21 cellular contexts compared by ENCODE assay signal in the genomic region with DNA sequence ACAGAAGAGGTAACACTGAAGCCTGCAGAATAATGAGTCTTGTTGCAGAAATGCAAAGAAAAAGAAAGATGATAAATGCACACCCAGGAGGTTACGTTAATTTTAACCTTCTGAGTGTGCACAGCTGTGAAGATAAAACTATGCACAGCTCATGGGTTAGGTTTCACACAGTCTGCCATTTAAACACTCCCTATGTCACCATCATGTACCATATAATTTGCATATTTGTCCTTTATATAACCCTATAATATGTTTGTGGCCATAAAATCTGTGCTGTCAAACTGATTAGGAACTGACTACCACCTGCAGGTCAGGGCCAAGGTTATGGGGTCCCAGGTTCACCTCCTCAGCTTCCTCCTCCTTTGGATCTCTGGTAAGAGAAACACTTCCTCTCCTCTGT.
"Had no signal": no experiment of that assay in that cellular context is flagged by ENCODE, and none has a peak within 500 bp of the region (broad histone marks: within the 10 kb centered on the region; RNA-seq: fewer than 3 reads in every experiment).

No MANE protein-coding gene starts in this region.

- H3K9me3 ChIP-seq: heart left ventricle, ovary, right atrium auricular region, sigmoid colon, testis, tibial nerve, upper lobe of right lung, vagina had no signal

- H3K27me3 Mint-ChIP-seq: stimulated activated naive B cell treated with anti-CD40 and anti-IgM and Interleukin-4, amounts not matched to agents 10 μg/mL and 1 μg/mL and 100 μg/mL, for 72 hours; stimulated activated naive CD8-positive, alpha-beta T cell treated with anti-CD3 and anti-CD28 coated beads, Interleukin-15, amount 100 ng/mL, for 72 hours had no signal

- H3K36me3 ChIP-seq: heart left ventricle, ovary, right atrium auricular region, sigmoid colon, tibial nerve, upper lobe of right lung, vagina had no signal

- DNase-seq: dermis blood vessel endothelial cell; endodermal cell; erythroblast; foreskin keratinocyte; heart left ventricle; mammary epithelial cell; ovary; sigmoid colon; stimulated activated CD4-positive, alpha-beta T cell treated with anti-CD3 and anti-CD28 coated beads, Interleukin-2, amount 100 ng/mL, for 24 hours; stimulated activated CD4-positive, alpha-beta T cell treated with anti-CD3 and anti-CD28 coated beads, Interleukin-4, amount 100 ng/mL, for 4 hours; stimulated activated naive B cell treated with anti-CD40 and anti-IgM and Interleukin-4, amounts not matched to agents 10 μg/mL and 1 μg/mL and 100 μg/mL, for 72 hours; stimulated activated naive CD8-positive, alpha-beta T cell treated with anti-CD3 and anti-CD28 coated beads, Interleukin-15, amount 100 ng/mL, for 72 hours; testis; upper lobe of right lung had no signal

- H3K27ac ChIP-seq: foreskin keratinocyte, heart left ventricle, neural progenitor cell, ovary, right atrium auricular region, sigmoid colon, skin epidermis, testis, tibial nerve, upper lobe of right lung, vagina had no signal

- H3K4me3 Mint-ChIP-seq: endodermal cell; natural killer cell treated with Interleukin-12 subunit alpha and Interleukin-12 subunit beta and Interleukin-15 and Interleukin-18, amount 100 ng/mL, for 72 hours; neural progenitor cell; stimulated activated naive CD8-positive, alpha-beta T cell treated with anti-CD3 and anti-CD28 coated beads, Interleukin-15, amount 100 ng/mL, for 72 hours had no signal

- H3K27ac Mint-ChIP-seq: endodermal cell; natural killer cell treated with Interleukin-12 subunit alpha and Interleukin-12 subunit beta and Interleukin-15 and Interleukin-18, amount 100 ng/mL, for 72 hours; neural progenitor cell; stimulated activated naive B cell treated with anti-CD40 and anti-IgM and Interleukin-4, amounts not matched to agents 10 μg/mL and 1 μg/mL and 100 μg/mL, for 72 hours; stimulated activated naive CD8-positive, alpha-beta T cell treated with anti-CD3 and anti-CD28 coated beads, Interleukin-15, amount 100 ng/mL, for 72 hours had no signal

- H3K9me3 Mint-ChIP-seq: natural killer cell treated with Interleukin-12 subunit alpha and Interleukin-12 subunit beta and Interleukin-15 and Interleukin-18, amount 100 ng/mL, for 72 hours; stimulated activated naive CD8-positive, alpha-beta T cell treated with anti-CD3 and anti-CD28 coated beads, Interleukin-15, amount 100 ng/mL, for 72 hours had no signal

- H3K4me1 Mint-ChIP-seq: endodermal cell; stimulated activated naive CD8-positive, alpha-beta T cell treated with anti-CD3 and anti-CD28 coated beads, Interleukin-15, amount 100 ng/mL, for 72 hours had no signal

- ATAC-seq: foreskin keratinocyte; heart left ventricle; left lobe of liver; natural killer cell treated with Interleukin-12 subunit alpha and Interleukin-12 subunit beta and Interleukin-15 and Interleukin-18, amount 100 ng/mL, for 72 hours; stimulated activated naive CD8-positive, alpha-beta T cell treated with anti-CD3 and anti-CD28 coated beads, Interleukin-15, amount 100 ng/mL, for 72 hours had no signal

- H3K4me1 ChIP-seq: foreskin keratinocyte, heart left ventricle, neural progenitor cell, right atrium auricular region, sigmoid colon, testis, tibial nerve, upper lobe of right lung, vagina had no signal

- H3K27me3 ChIP-seq: neural progenitor cell, ovary, right atrium auricular region, sigmoid colon, testis, upper lobe of right lung, vagina had no signal

- H3K4me3 ChIP-seq: heart left ventricle, neural progenitor cell, ovary, right atrium auricular region, sigmoid colon, skin epidermis, testis, tibial nerve, upper lobe of right lung, vagina had no signal

- H3K36me3 Mint-ChIP-seq: natural killer cell treated with Interleukin-12 subunit alpha and Interleukin-12 subunit beta and Interleukin-15 and Interleukin-18, amount 100 ng/mL, for 72 hours; neural progenitor cell had no signal
